Comparison of ENCODE assay signal across 11 cellular contexts in genomic region chr10:71475243-71475871, GRCh38.
DNase-seq lines count a peak whose midpoint lies in the region; ATAC-seq and TF ChIP-seq lines count a peak whose summit lies in the region.
"Had no signal": no experiment of that assay in that cellular context is flagged by ENCODE, and none has a peak within 500 bp of the region (broad histone marks: within the 10 kb centered on the region; RNA-seq: fewer than 3 reads in every experiment).

No MANE protein-coding gene starts in this region.

- H3K9ac ChIP-seq in NT2/D1 (ENCODE audit: insufficient read length, low read depth), result no peak overlapping the region

- H3K27ac ChIP-seq in right atrium auricular region (no peak overlapping the region), uterus (peak overlapping the region; percentile 54 to 64)
- H3K27ac ChIP-seq: suprapubic skin had no signal

- intact Hi-C loops in Right ventricle myocardium inferior (cut with DNase I), result no loop called here
- intact Hi-C loops in uterus (cut with DNase I; ENCODE audit: low total_unique reads), result no loop called here

- TF ChIP-seq POLR2A in uterus (IDR thresholded peaks at IDR 0.05), result no peak

- H3K4me1 ChIP-seq in right atrium auricular region (peaks cover 0 to 59% of the 10 kb centered on the region in 2 donors), NT2/D1 (ENCODE audit: insufficient read depth, insufficient read length) (peaks cover 13% of the 10 kb centered on the region), uterus (peaks cover 10 to 11% of the 10 kb centered on the region in 2 donors)

- H3K9me3 ChIP-seq in right atrium auricular region (no peaks in the 10 kb centered on the region), NT2/D1 (ENCODE audit: insufficient read depth, low read length) (no peaks in the 10 kb centered on the region), uterus (no peaks in the 10 kb centered on the region)
- H3K9me3 ChIP-seq: suprapubic skin had no signal

- H3K4me3 ChIP-seq in right atrium auricular region (no peak overlapping the region), NT2/D1 (ENCODE audit: insufficient read length, low read depth) (no peak overlapping the region), uterus (no peak overlapping the region)
- H3K4me3 ChIP-seq: suprapubic skin had no signal

- no peak for TF ChIP-seq CTCF in right atrium auricular region (IDR thresholded peaks at IDR 0.05)
- TF ChIP-seq CTCF in uterus (IDR thresholded peaks at IDR 0.05), result no peak

- DNase-seq in Right ventricle myocardium inferior (ENCODE audit: missing footprints), result no peak
- DNase-seq in right atrium auricular region (ENCODE audit: low spot score), result no peak
- DNase-seq in NT2/D1 (ENCODE audit: low read depth, low spot score), result peak; percentile 30
- DNase-seq in iPS-NIHi11 (ENCODE audit: low spot score), result peak; percentile 85
- DNase-seq in uterus, result peak in 1 of 2 donors; percentile 55
- no peak for DNase-seq in NCI-H2196 (lab: John Stamatoyannopoulos, UW; ENCODE audit: unreplicated experiment)
- DNase-seq in NCI-H2029 (lab: John Stamatoyannopoulos, UW), result no peak
- DNase-seq in dedifferentiated amniotic fluid mesenchymal stem cell (ENCODE audit: extremely low spot score), result no peak
- DNase-seq: NCI-H226; stimulated activated CD4-positive, alpha-beta T cell treated with anti-CD3 and anti-CD28 coated beads, Interleukin-4, amount 100 ng/mL, for 4 hours had no signal

- ATAC-seq in Right ventricle myocardium inferior, result peak; percentile 45

- H3K36me3 ChIP-seq in right atrium auricular region (no peaks in the 10 kb centered on the region), NT2/D1 (ENCODE audit: insufficient read depth, insufficient read length, low read length) (no peaks in the 10 kb centered on the region), uterus (no peaks in the 10 kb centered on the region)
- H3K36me3 ChIP-seq: suprapubic skin had no signal

- H3K27me3 ChIP-seq in right atrium auricular region (no peaks in the 10 kb centered on the region), NT2/D1 (ENCODE audit: insufficient read depth, insufficient read length) (no peaks in the 10 kb centered on the region), uterus (no peaks in the 10 kb centered on the region)
- H3K27me3 ChIP-seq: suprapubic skin had no signal

Comparison
In these comparisons a context has a peak if more than half of its experiments do, and no peak if none do; other contexts are left out.
1. DNase-seq: peak in NT2/D1 (single experiment) and iPS-NIHi11 (single experiment); none in Right ventricle myocardium inferior (single experiment), right atrium auricular region (single experiment), NCI-H2196 (single experiment), NCI-H2029 (single experiment) and dedifferentiated amniotic fluid mesenchymal stem cell (single experiment).
2. H3K27ac ChIP-seq: peak in uterus (2 of 2); none in right atrium auricular region (0 of 2).